2 cellular contexts compared by ENCODE assay signal in genomic region chr2:54298511-54298910, GRCh38.
A peak's percentile ranks its signal among the peaks of the same experiment; 100 is the strongest.
TF ChIP-seq lines count a peak whose summit lies in the region.

No MANE protein-coding gene starts in this region.

TF ChIP-seq in GM23338, 12 proteins besides CTCF, POLR2A, EP300 and RAD21 (continued from another document):
- TF ChIP-seq, protein P1, sequence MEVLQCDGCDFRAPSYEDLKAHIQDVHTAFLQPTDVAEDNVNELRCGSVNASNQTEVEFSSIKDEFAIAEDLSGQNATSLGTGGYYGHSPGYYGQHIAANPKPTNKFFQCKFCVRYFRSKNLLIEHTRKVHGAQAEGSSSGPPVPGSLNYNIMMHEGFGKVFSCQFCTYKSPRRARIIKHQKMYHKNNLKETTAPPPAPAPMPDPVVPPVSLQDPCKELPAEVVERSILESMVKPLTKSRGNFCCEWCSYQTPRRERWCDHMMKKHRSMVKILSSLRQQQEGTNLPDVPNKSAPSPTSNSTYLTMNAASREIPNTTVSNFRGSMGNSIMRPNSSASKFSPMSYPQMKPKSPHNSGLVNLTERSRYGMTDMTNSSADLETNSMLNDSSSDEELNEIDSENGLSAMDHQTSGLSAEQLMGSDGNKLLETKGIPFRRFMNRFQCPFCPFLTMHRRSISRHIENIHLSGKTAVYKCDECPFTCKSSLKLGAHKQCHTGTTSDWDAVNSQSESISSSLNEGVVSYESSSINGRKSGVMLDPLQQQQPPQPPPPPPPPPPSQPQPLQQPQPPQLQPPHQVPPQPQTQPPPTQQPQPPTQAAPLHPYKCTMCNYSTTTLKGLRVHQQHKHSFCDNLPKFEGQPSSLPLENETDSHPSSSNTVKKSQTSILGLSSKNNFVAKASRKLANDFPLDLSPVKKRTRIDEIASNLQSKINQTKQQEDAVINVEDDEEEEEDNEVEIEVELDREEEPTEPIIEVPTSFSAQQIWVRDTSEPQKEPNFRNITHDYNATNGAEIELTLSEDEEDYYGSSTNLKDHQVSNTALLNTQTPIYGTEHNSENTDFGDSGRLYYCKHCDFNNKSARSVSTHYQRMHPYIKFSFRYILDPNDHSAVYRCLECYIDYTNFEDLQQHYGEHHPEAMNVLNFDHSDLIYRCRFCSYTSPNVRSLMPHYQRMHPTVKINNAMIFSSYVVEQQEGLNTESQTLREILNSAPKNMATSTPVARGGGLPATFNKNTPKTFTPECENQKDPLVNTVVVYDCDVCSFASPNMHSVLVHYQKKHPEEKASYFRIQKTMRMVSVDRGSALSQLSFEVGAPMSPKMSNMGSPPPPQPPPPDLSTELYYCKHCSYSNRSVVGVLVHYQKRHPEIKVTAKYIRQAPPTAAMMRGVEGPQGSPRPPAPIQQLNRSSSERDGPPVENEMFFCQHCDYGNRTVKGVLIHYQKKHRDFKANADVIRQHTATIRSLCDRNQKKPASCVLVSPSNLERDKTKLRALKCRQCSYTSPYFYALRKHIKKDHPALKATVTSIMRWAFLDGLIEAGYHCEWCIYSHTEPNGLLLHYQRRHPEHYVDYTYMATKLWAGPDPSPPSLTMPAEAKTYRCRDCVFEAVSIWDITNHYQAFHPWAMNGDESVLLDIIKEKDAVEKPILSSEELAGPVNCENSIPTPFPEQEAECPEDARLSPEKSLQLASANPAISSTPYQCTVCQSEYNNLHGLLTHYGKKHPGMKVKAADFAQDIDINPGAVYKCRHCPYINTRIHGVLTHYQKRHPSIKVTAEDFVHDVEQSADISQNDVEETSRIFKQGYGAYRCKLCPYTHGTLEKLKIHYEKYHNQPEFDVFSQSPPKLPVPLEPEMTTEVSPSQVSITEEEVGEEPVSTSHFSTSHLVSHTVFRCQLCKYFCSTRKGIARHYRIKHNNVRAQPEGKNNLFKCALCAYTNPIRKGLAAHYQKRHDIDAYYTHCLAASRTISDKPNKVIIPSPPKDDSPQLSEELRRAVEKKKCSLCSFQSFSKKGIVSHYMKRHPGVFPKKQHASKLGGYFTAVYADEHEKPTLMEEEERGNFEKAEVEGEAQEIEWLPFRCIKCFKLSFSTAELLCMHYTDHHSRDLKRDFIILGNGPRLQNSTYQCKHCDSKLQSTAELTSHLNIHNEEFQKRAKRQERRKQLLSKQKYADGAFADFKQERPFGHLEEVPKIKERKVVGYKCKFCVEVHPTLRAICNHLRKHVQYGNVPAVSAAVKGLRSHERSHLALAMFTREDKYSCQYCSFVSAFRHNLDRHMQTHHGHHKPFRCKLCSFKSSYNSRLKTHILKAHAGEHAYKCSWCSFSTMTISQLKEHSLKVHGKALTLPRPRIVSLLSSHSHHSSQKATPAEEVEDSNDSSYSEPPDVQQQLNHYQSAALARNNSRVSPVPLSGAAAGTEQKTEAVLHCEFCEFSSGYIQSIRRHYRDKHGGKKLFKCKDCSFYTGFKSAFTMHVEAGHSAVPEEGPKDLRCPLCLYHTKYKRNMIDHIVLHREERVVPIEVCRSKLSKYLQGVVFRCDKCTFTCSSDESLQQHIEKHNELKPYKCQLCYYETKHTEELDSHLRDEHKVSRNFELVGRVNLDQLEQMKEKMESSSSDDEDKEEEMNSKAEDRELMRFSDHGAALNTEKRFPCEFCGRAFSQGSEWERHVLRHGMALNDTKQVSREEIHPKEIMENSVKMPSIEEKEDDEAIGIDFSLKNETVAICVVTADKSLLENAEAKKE (CRISPR knock-in tag; IDR thresholded peaks at IDR 0.05) = no peak
- no peak for TF ChIP-seq CREB1 (CRISPR knock-in tag; IDR thresholded peaks at IDR 0.05; ENCODE audit: low read depth)
- TF ChIP-seq, protein P2, sequence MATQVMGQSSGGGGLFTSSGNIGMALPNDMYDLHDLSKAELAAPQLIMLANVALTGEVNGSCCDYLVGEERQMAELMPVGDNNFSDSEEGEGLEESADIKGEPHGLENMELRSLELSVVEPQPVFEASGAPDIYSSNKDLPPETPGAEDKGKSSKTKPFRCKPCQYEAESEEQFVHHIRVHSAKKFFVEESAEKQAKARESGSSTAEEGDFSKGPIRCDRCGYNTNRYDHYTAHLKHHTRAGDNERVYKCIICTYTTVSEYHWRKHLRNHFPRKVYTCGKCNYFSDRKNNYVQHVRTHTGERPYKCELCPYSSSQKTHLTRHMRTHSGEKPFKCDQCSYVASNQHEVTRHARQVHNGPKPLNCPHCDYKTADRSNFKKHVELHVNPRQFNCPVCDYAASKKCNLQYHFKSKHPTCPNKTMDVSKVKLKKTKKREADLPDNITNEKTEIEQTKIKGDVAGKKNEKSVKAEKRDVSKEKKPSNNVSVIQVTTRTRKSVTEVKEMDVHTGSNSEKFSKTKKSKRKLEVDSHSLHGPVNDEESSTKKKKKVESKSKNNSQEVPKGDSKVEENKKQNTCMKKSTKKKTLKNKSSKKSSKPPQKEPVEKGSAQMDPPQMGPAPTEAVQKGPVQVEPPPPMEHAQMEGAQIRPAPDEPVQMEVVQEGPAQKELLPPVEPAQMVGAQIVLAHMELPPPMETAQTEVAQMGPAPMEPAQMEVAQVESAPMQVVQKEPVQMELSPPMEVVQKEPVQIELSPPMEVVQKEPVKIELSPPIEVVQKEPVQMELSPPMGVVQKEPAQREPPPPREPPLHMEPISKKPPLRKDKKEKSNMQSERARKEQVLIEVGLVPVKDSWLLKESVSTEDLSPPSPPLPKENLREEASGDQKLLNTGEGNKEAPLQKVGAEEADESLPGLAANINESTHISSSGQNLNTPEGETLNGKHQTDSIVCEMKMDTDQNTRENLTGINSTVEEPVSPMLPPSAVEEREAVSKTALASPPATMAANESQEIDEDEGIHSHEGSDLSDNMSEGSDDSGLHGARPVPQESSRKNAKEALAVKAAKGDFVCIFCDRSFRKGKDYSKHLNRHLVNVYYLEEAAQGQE (IDR thresholded peaks at IDR 0.05; ENCODE audit: unreplicated experiment) = no peak
- TF ChIP-seq JUNB (IDR thresholded peaks at IDR 0.05; ENCODE audit: unreplicated experiment) = no peak
- TF ChIP-seq EZH2 (IDR thresholded peaks at IDR 0.05; ENCODE audit: low read depth, unreplicated experiment) = no peak
- no peak for TF ChIP-seq STAT1 (IDR thresholded peaks at IDR 0.05; ENCODE audit: unreplicated experiment)
- no peak for TF ChIP-seq ETS1 (IDR thresholded peaks at IDR 0.05)
- TF ChIP-seq NANOG (IDR thresholded peaks at IDR 0.05; ENCODE audit: borderline replicate concordance) = no peak
- TF ChIP-seq ZNF331 (CRISPR knock-in tag; IDR thresholded peaks at IDR 0.05; ENCODE audit: low read depth) = no peak

TF ChIP-seq in K562, 482 proteins besides CTCF, POLR2A, EP300 and RAD21 (continued from another document):
- TF ChIP-seq HDAC1 (IDR thresholded peaks at IDR 0.05) (no peak), ZNF263 (CRISPR knock-in tag; IDR thresholded peaks at IDR 0.05; ENCODE audit: borderline replicate concordance) (no peak), DMBX1 (CRISPR knock-in tag; IDR thresholded peaks at IDR 0.05; ENCODE audit: borderline replicate concordance) (no peak), RB1 (IDR thresholded peaks at IDR 0.05; ENCODE audit: low read depth) (no peak), MAFG (tag; conservative IDR thresholded peaks at IDR 0.05) (peak; percentile 79)
